Comparison of ENCODE assay signal across 16 cellular contexts in genomic region chr20:9214676-9215075, GRCh38.
DNase-seq lines count a peak whose midpoint lies in the region; ATAC-seq, FAIRE-seq and TF ChIP-seq lines count a peak whose summit lies in the region.
"Had no signal": no experiment of that assay in that cellular context is flagged by ENCODE, and none has a peak within 500 bp of the region (broad histone marks: within the 10 kb centered on the region; RNA-seq: fewer than 3 reads in every experiment).

No MANE protein-coding gene starts in this region.

- H3K79me1 ChIP-seq in IMR-90 (ENCODE audit: low read depth in 1 of 2, low read length in 2 of 2): peaks cover 23 to 58% of the 10 kb centered on the region in 2 experiments

- H3K4ac ChIP-seq in IMR-90 (ENCODE audit: low read depth, low read length): no peak overlapping the region

- no peak overlapping the region for H3K4me3 Mint-ChIP-seq in type B pancreatic cell
- H3K4me3 Mint-ChIP-seq: activated naive CD8-positive, alpha-beta T cell treated with anti-CD3 and anti-CD28 coated beads, Interleukin-2, amount 50 U/mL, for 24 hours; WTC11 had no signal

- no TSS peak for BruUV-seq in IMR-90 (replicated peaks; lab: Mats Ljungman, UMichigan)
- no TSS peak for BruUV-seq in K562 (replicated peaks; lab: Mats Ljungman, UMichigan)

- H3K4me3 ChIP-seq in AG09309 (ENCODE audit: control insufficient read depth, low read depth, low read length) (no peak overlapping the region), IMR-90 (ENCODE audit: insufficient read depth, low read depth, low read length) (no peak overlapping the region), K562 (no peak overlapping the region), right cardiac atrium (ENCODE audit: low read length) (no peak overlapping the region)
- H3K4me3 ChIP-seq: psoas muscle had no signal

- TF ChIP-seq RAD21 in IMR-90 (IDR thresholded peaks at IDR 0.05; ENCODE audit: low read length): no peak
- no peak for TF ChIP-seq RAD21 in K562 (CRISPR knock-in tag; conservative IDR thresholded peaks at IDR 0.05 in 1 of 2, IDR thresholded peaks at IDR 0.05 in 1 of 2)

- no peak overlapping the region for H3K23ac ChIP-seq in IMR-90 (ENCODE audit: low read depth, low read length)

- no peaks in the 10 kb centered on the region for H3K27me3 ChIP-seq in IMR-90 (ENCODE audit: control insufficient read depth, insufficient read depth, low read length)
- no peaks in the 10 kb centered on the region for H3K27me3 ChIP-seq in K562 (ENCODE audit: control insufficient read depth in 2 of 2, insufficient read depth in 2 of 2, low read length in 2 of 2)
- no peaks in the 10 kb centered on the region for H3K27me3 ChIP-seq in right cardiac atrium (ENCODE audit: control insufficient read depth, insufficient read depth)

- no peak overlapping the region for H3K14ac ChIP-seq in IMR-90 (replicated peaks; ENCODE audit: low read depth, low read length)

- H4K20me1 ChIP-seq in IMR-90 (ENCODE audit: insufficient read depth, low read length) (peaks cover 15% of the 10 kb centered on the region), K562 (replicated peaks; ENCODE audit: control insufficient read depth, insufficient read depth, low read length) (no peaks in the 10 kb centered on the region)

- H3K4me1 ChIP-seq in IMR-90 (ENCODE audit: control insufficient read depth, insufficient read depth, low read length) (peaks cover 10% of the 10 kb centered on the region), K562 (replicated peaks in 1 of 2; ENCODE audit: control insufficient read depth in 2 of 2, insufficient read depth in 2 of 2, low read length in 2 of 2) (peaks cover 0 to 3% of the 10 kb centered on the region in 2 experiments; a peak in 3 of 5 replicates), right cardiac atrium (ENCODE audit: control insufficient read depth, insufficient read depth, low read length) (peaks cover 1% of the 10 kb centered on the region)

- H4K5ac ChIP-seq in IMR-90 (ENCODE audit: low read depth, low read length): no peak overlapping the region

- peak overlapping the region; percentile 29; the same call in 1 of the 2 replicates for H3K18ac ChIP-seq in IMR-90 (ENCODE audit: low read depth, low read length)

- no peaks in the 10 kb centered on the region for H3K27me3 Mint-ChIP-seq in type B pancreatic cell
- H3K27me3 Mint-ChIP-seq: activated naive CD8-positive, alpha-beta T cell treated with anti-CD3 and anti-CD28 coated beads, Interleukin-2, amount 50 U/mL, for 24 hours had no signal

- no peaks in the 10 kb centered on the region for H3K36me3 Mint-ChIP-seq in type B pancreatic cell
- H3K36me3 Mint-ChIP-seq: WTC11 had no signal

- no peak overlapping the region for H2BK20ac ChIP-seq in IMR-90 (ENCODE audit: low read depth, low read length)

- H2BK5ac ChIP-seq in IMR-90 (ENCODE audit: low read depth, low read length, poor library complexity, severe bottlenecking): peak overlapping the region; percentile 81

- H3K9me3 ChIP-seq in IMR-90 (ENCODE audit: control insufficient read depth, insufficient read depth, low read length): no peaks in the 10 kb centered on the region
- H3K9me3 ChIP-seq in K562 (replicated peaks; ENCODE audit: control insufficient read depth, insufficient read depth, low read depth, low read length): no peaks in the 10 kb centered on the region
- H3K9me3 ChIP-seq in right cardiac atrium (ENCODE audit: control insufficient read depth, low read length): no peaks in the 10 kb centered on the region
- H3K9me3 ChIP-seq: psoas muscle had no signal

- H3K27ac ChIP-seq in IMR-90 (ENCODE audit: insufficient read depth, low read length) (peak overlapping the region; percentile 46; the same call in 1 of the 2 replicates), K562 (ENCODE audit: extremely low read depth, low read depth, low read length) (no peak overlapping the region), right cardiac atrium (ENCODE audit: low read length) (no peak overlapping the region)
- H3K27ac ChIP-seq: psoas muscle had no signal

- TF ChIP-seq CTCF in AG09309 (IDR thresholded peaks at IDR 0.05; ENCODE audit: control insufficient read depth, insufficient read depth, low read depth, low read length, missing control alignments) (no peak), IMR-90 (conservative IDR thresholded peaks at IDR 0.05; ENCODE audit: low read depth, low read length) (no peak), K562 (IDR thresholded peaks at IDR 0.05 in 2 of 3, conservative IDR thresholded peaks at IDR 0.05 in 1 of 3; ENCODE audit: insufficient read depth in 2 of 3, low read depth in 1 of 3, low read length in 3 of 3) (no peak), type B pancreatic cell (conservative IDR thresholded peaks at IDR 0.05) (no peak)

- DNase-seq in AG09309 (ENCODE audit: low read depth) (peak; percentile 98), IMR-90 (peak; percentile 95), K562 (ENCODE audit: extremely low read depth in 1 of 4, low spot score in 3 of 4) (no peak), right cardiac atrium (no peak), ureter (ENCODE audit: low spot score) (no peak), NCI-H187 (lab: John Stamatoyannopoulos, UW) (no peak), GF-D8 (lab: John Stamatoyannopoulos, UW) (no peak), type B pancreatic cell (ENCODE audit: extremely low spot score, unreplicated experiment) (no peak)
- DNase-seq: activated CD8-positive, alpha-beta memory T cell treated with anti-CD3 and anti-CD28 coated beads, Interleukin-2, amount 50 U/mL, for 48 hours; activated naive CD8-positive, alpha-beta T cell treated with anti-CD3 and anti-CD28 coated beads, Interleukin-2, amount 50 U/mL, for 24 hours; effector CD8-positive, alpha-beta T cell; NCI-H1436; NCI-H524; psoas muscle; SHP77 treated with DMSO at 0.1 percent for 48 hours had no signal

- TF ChIP-seq POLR2A in IMR-90 (IDR thresholded peaks at IDR 0.05; ENCODE audit: low read depth, low read length) (no peak), K562 (conservative IDR thresholded peaks at IDR 0.05) (no peak)

- intact Hi-C loops in IMR-90 (cut with micrococcal nuclease) (loop anchor here (5.0 kb wide), 1 partner anchor 147 kb away; the partner anchor contains the start of gene PLCB4), K562 (cut with micrococcal nuclease) (no loop called here), right cardiac atrium (cut with DNase I) (no loop called here)

- in situ Hi-C loops in IMR-90 (cut with MboI; ENCODE audit: low sequenced_read_pairs): no loop called here
- in situ Hi-C loops in K562 (cut with MboI): no loop called here

- no peak overlapping the region for H2AK5ac ChIP-seq in IMR-90 (ENCODE audit: low read depth, low read length)

- no peaks in the 10 kb centered on the region for H3K79me2 ChIP-seq in K562 (ENCODE audit: control insufficient read depth, insufficient read depth, low read length)

- no peak overlapping the region for H3K56ac ChIP-seq in IMR-90 (ENCODE audit: extremely low read depth, insufficient read depth, low read length)

- H2BK120ac ChIP-seq in IMR-90 (ENCODE audit: low read depth, low read length): no peak overlapping the region

- H3K4me1 Mint-ChIP-seq in type B pancreatic cell (ENCODE audit: unreplicated experiment): peaks cover 4% of the 10 kb centered on the region
- H3K4me1 Mint-ChIP-seq: activated naive CD8-positive, alpha-beta T cell treated with anti-CD3 and anti-CD28 coated beads, Interleukin-2, amount 50 U/mL, for 24 hours had no signal

- FAIRE-seq in K562 (lab: Jason Lieb, UNC): no peak

- POLR2A ChIA-PET in IMR-90 (lab: Charles Lee; ENCODE audit: unreplicated experiment) (no interaction called here), K562 (lab: Yijun Ruan, JAX) (no interaction called here)

- H4K8ac ChIP-seq in IMR-90 (ENCODE audit: low read depth in 2 of 2, low read length in 2 of 2): no peak overlapping the region

- ATAC-seq in IMR-90 (ENCODE audit: low read depth): peak; percentile 74
- no peak for ATAC-seq in K562
- peak; percentile 23 to 50 for ATAC-seq in right cardiac atrium
- ATAC-seq: activated naive CD8-positive, alpha-beta T cell treated with anti-CD3 and anti-CD28 coated beads, Interleukin-2, amount 50 U/mL, for 24 hours; WTC11 had no signal

- peaks cover 4% of the 10 kb centered on the region for H3K9me3 Mint-ChIP-seq in type B pancreatic cell
- H3K9me3 Mint-ChIP-seq: WTC11 had no signal

- no peak overlapping the region for H2AFZ ChIP-seq in IMR-90 (replicated peaks; ENCODE audit: low read length, poor library complexity)
- H2AFZ ChIP-seq in K562 (ENCODE audit: low read depth, low read length): no peak overlapping the region

- H3K9ac ChIP-seq in IMR-90 (ENCODE audit: low read depth, low read length): no peak overlapping the region
- no peak overlapping the region for H3K9ac ChIP-seq in K562 (ENCODE audit: insufficient read depth in 1 of 2, low read depth in 2 of 2, low read length in 2 of 2)

- H2AK9ac ChIP-seq in IMR-90 (replicated peaks; ENCODE audit: low read depth, low read length, poor library complexity): no peak overlapping the region

- H3K27ac Mint-ChIP-seq in type B pancreatic cell: no peak overlapping the region
- H3K27ac Mint-ChIP-seq: activated naive CD8-positive, alpha-beta T cell treated with anti-CD3 and anti-CD28 coated beads, Interleukin-2, amount 50 U/mL, for 24 hours; WTC11 had no signal

- dilution Hi-C loops in IMR-90 (cut with HindIII; ENCODE audit: low sequenced_read_pairs, unreplicated experiment): no loop called here

- H3K4me2 ChIP-seq in IMR-90 (ENCODE audit: low read depth, low read length) (peak overlapping the region; percentile 54), K562 (ENCODE audit: insufficient read depth, low read length) (no peak overlapping the region)

- peaks cover 11% of the 10 kb centered on the region for H3K9me1 ChIP-seq in IMR-90 (ENCODE audit: insufficient read depth, low read length)
- no peaks in the 10 kb centered on the region for H3K9me1 ChIP-seq in K562 (ENCODE audit: control insufficient read depth, insufficient read depth, low read length)

- H4K91ac ChIP-seq in IMR-90 (ENCODE audit: insufficient read depth, low read depth, low read length): no peak overlapping the region

- TF ChIP-seq EP300 in K562 (IDR thresholded peaks at IDR 0.05; ENCODE audit: low read length): no peak

- CTCF ChIA-PET in IMR-90 (lab: Yijun Ruan, JAX): interaction anchor here (0.8 to 1.2 kb wide), 3 partner anchors 55 to 179 kb away, joined by 3 to 5 read pairs (median 3); no protein-coding TSS in a partner anchor
- CTCF ChIA-PET in K562 (lab: Yijun Ruan, JAX; ENCODE audit: low intra/inter-chr PET ratio): no interaction called here

- H3K36me3 ChIP-seq in IMR-90 (ENCODE audit: control insufficient read depth, insufficient read depth, low read length) (no peaks in the 10 kb centered on the region), K562 (ENCODE audit: control insufficient read depth, insufficient read depth, low read length) (no peaks in the 10 kb centered on the region)

- H2BK15ac ChIP-seq in IMR-90 (ENCODE audit: low read depth, low read length): no peak overlapping the region

- 14% methylated on average over 1 of the region's 3 CpGs; no CpG with 5 or more reads in 1 of the 2 experiments for WGBS in IMR-90 (ENCODE audit: extremely low coverage in 2 of 2, insufficient read length in 1 of 2), 2 experiments
- WGBS in K562 (ENCODE audit: insufficient coverage, low coverage, missing lambda C conversion rate): 29% methylated on average over 3 of the region's 3 CpGs
- WGBS in right cardiac atrium: 65% methylated on average over 3 of the region's 3 CpGs

TF ChIP-seq in K562, 482 proteins besides CTCF, POLR2A, EP300 and RAD21 (continues in another document):
- TF ChIP-seq CEBPB (tag; IDR thresholded peaks at IDR 0.05): peak; percentile 39; the same call in 1 of the 2 replicates

Comparison
In these comparisons a context has a peak if more than half of its experiments do, and no peak if none do; other contexts are left out.
1. DNase-seq: peak in AG09309 (single experiment) and IMR-90 (single experiment); none in K562 (0 of 4), right cardiac atrium (0 of 3), ureter (single experiment), NCI-H187 (0 of 2), GF-D8 (single experiment) and type B pancreatic cell (single experiment).